In genomic region chr1:156496211-156496761, GRCh38 we compare ENCODE assay signal across 8 cellular contexts. TPM values are rescaled to one million over a fixed set of nuclear protein-coding genes. Genes with fewer than 3 reads are reported as not detected.
DNase-seq lines count a peak whose midpoint lies in the region; ATAC-seq and TF ChIP-seq lines count a peak whose summit lies in the region.

No MANE protein-coding gene starts in this region.

- no peak for DNase-seq in CD8-positive, alpha-beta T cell
- no peak for DNase-seq in breast epithelium (ENCODE audit: low spot score in 2 of 2)
- no peak for DNase-seq in neural progenitor cell (ENCODE audit: low spot score)
- DNase-seq in epidermal melanocyte (ENCODE audit: insufficient read length, low spot score) = no peak
- no peak for DNase-seq in activated effector memory CD4-positive, alpha-beta T cell treated with anti-CD3 and anti-CD28 coated beads, Interleukin-2, amount 50 U/mL, for 16 hours
- DNase-seq in stimulated activated CD4-positive, alpha-beta T cell treated with anti-CD3 and anti-CD28 coated beads, Interleukin-2, amount 100 ng/mL, for 24 hours = no peak

- H4K20me1 ChIP-seq in neural progenitor cell (ENCODE audit: low read depth) = peaks cover 82% of the 10 kb centered on the region

- H3K36me3 ChIP-seq in CD8-positive, alpha-beta T cell (ENCODE audit: insufficient read depth, low read length) = no peaks in the 10 kb centered on the region
- H3K36me3 ChIP-seq in HUES6 (ENCODE audit: control insufficient read depth, insufficient read depth, low read length) = no peaks in the 10 kb centered on the region
- no peaks in the 10 kb centered on the region for H3K36me3 ChIP-seq in breast epithelium
- no peaks in the 10 kb centered on the region for H3K36me3 ChIP-seq in neural progenitor cell

- POLR2A ChIA-PET in CD8-positive, alpha-beta T cell (lab: Charles Lee) = interaction anchor here (0.6 to 2.1 kb wide), 2 partner anchors 9 to 39 kb away, joined by 3 to 6 read pairs; no protein-coding TSS in a partner anchor

- no peak overlapping the region for H3K4me3 ChIP-seq in CD8-positive, alpha-beta T cell (ENCODE audit: low read depth, low read length)
- H3K4me3 ChIP-seq in HUES6 (ENCODE audit: low read depth, low read length) (no peak overlapping the region), breast epithelium (peak overlapping the region; percentile 7 to 98 (median 90)), neural progenitor cell (no peak overlapping the region)

- peak overlapping the region; percentile 13 for H3K9ac ChIP-seq in HUES6 (ENCODE audit: low read length)
- no peak overlapping the region for H3K9ac ChIP-seq in neural progenitor cell

- peak overlapping the region; percentile 73 for H3K27ac Mint-ChIP-seq in CD8-positive, alpha-beta T cell
- no peak overlapping the region for H3K27ac Mint-ChIP-seq in neural progenitor cell

- intact Hi-C loops in CD8-positive, alpha-beta T cell (cut with DNase I, micrococcal nuclease) = loop anchor here in 1 of 2 experiments (5.0 kb wide), 2 partner anchors 36 to 641 kb away; partner anchors contain the start of gene ETV3
- intact Hi-C loops in breast epithelium (cut with DNase I; ENCODE audit: low total_unique reads) = loop anchor here (5.0 to 10.0 kb wide), 2 partner anchors 34 to 169 kb away; no protein-coding TSS in a partner anchor

- no peaks in the 10 kb centered on the region for H3K27me3 Mint-ChIP-seq in CD8-positive, alpha-beta T cell (ENCODE audit: low read depth)
- H3K27me3 Mint-ChIP-seq in neural progenitor cell (ENCODE audit: insufficient read depth, low read depth) = peaks cover 6% of the 10 kb centered on the region

- peaks cover 43% of the 10 kb centered on the region for H3K36me3 Mint-ChIP-seq in CD8-positive, alpha-beta T cell
- peaks cover 6% of the 10 kb centered on the region for H3K36me3 Mint-ChIP-seq in neural progenitor cell

- ATAC-seq in CD8-positive, alpha-beta T cell = no peak
- ATAC-seq in HG02885 (IDR thresholded peaks at IDR 0.05; ENCODE audit: poor library complexity, unreplicated experiment) = no peak

- no peak for TF ChIP-seq CTCF in CD8-positive, alpha-beta T cell (IDR thresholded peaks at IDR 0.05)
- no peak for TF ChIP-seq CTCF in breast epithelium (IDR thresholded peaks at IDR 0.05)
- no peak for TF ChIP-seq CTCF in neural progenitor cell (IDR thresholded peaks at IDR 0.05)

- H3K9me3 Mint-ChIP-seq in CD8-positive, alpha-beta T cell = no peaks in the 10 kb centered on the region
- H3K9me3 Mint-ChIP-seq in neural progenitor cell = no peaks in the 10 kb centered on the region

- no peak for TF ChIP-seq POLR2A in breast epithelium (IDR thresholded peaks at IDR 0.05)

- no peaks in the 10 kb centered on the region for H3K27me3 ChIP-seq in CD8-positive, alpha-beta T cell (ENCODE audit: insufficient read depth, low read length)
- H3K27me3 ChIP-seq in HUES6 (ENCODE audit: control insufficient read depth, insufficient read depth, low read length) (no peaks in the 10 kb centered on the region), breast epithelium (no peaks in the 10 kb centered on the region), neural progenitor cell (no peaks in the 10 kb centered on the region)

- H3K79me2 ChIP-seq in neural progenitor cell (ENCODE audit: low read depth) = peaks cover 40% of the 10 kb centered on the region

- peak overlapping the region; percentile 92 for H3K4me3 Mint-ChIP-seq in CD8-positive, alpha-beta T cell
- H3K4me3 Mint-ChIP-seq in neural progenitor cell = peak overlapping the region; percentile 48

- peaks cover 81% of the 10 kb centered on the region for H3K4me1 ChIP-seq in CD8-positive, alpha-beta T cell (ENCODE audit: insufficient read depth, low read length)
- H3K4me1 ChIP-seq in HUES6 (ENCODE audit: control insufficient read depth, insufficient read depth, low read length) = peaks cover 63% of the 10 kb centered on the region
- H3K4me1 ChIP-seq in breast epithelium = peaks cover 30 to 65% of the 10 kb centered on the region in 2 donors
- peaks cover 38% of the 10 kb centered on the region for H3K4me1 ChIP-seq in neural progenitor cell

- H2AFZ ChIP-seq in neural progenitor cell (replicated peaks) = no peak overlapping the region

- peak overlapping the region; percentile 0 for H3K4me2 ChIP-seq in neural progenitor cell

- peaks cover 27% of the 10 kb centered on the region for H3F3A ChIP-seq in neural progenitor cell (ENCODE audit: low read depth)

- H3K27ac ChIP-seq in CD8-positive, alpha-beta T cell (ENCODE audit: low read depth, low read length) = no peak overlapping the region
- no peak overlapping the region for H3K27ac ChIP-seq in HUES6 (ENCODE audit: low read depth, low read length)
- H3K27ac ChIP-seq in breast epithelium = peak overlapping the region; percentile 42 to 100
- no peak overlapping the region for H3K27ac ChIP-seq in neural progenitor cell

- CTCF ChIA-PET in CD8-positive, alpha-beta T cell (lab: Charles Lee) = interaction anchor here (1.1 to 6.8 kb wide), 4 partner anchors 12 to 112 kb away, joined by 3 to 66 read pairs (median 8); no protein-coding TSS in a partner anchor

- H3K4me1 Mint-ChIP-seq in CD8-positive, alpha-beta T cell (ENCODE audit: low read depth) = peaks cover 78% of the 10 kb centered on the region
- H3K4me1 Mint-ChIP-seq in neural progenitor cell = peaks cover 61% of the 10 kb centered on the region

- H3K9me3 ChIP-seq in CD8-positive, alpha-beta T cell (ENCODE audit: low read length) = no peaks in the 10 kb centered on the region
- H3K9me3 ChIP-seq in HUES6 (ENCODE audit: control insufficient read depth, insufficient read depth, low read depth, low read length) (no peaks in the 10 kb centered on the region), breast epithelium (no peaks in the 10 kb centered on the region), neural progenitor cell (ENCODE audit: low read depth) (no peaks in the 10 kb centered on the region)

RNA-seq across cellular contexts. Expression of gene MEF2D, which starts 4.3 kb away (rescaled TPM):
- total RNA-seq in CD8-positive, alpha-beta T cell = 100 to 1,000 TPM; 227 to 230 TPM
- total RNA-seq in breast epithelium (10 to 100 TPM; 25.8 to 34.9 (median 32.1) TPM), neural progenitor cell (ENCODE audit: low replicate concordance) (1.8 and 7.1 TPM in 2 replicates)

Comparison
In these comparisons a context has a peak if more than half of its experiments do, and no peak if none do; other contexts are left out.
1. H3K27ac ChIP-seq: peak in breast epithelium (2 of 2); none in CD8-positive, alpha-beta T cell (single experiment), HUES6 (single experiment) and neural progenitor cell (single experiment).
2. H3K4me3 ChIP-seq: peak in breast epithelium (3 of 3); none in CD8-positive, alpha-beta T cell (single experiment), HUES6 (single experiment) and neural progenitor cell (single experiment).